Comparison of ENCODE assay signal across 1 cellular context in the genomic region with DNA sequence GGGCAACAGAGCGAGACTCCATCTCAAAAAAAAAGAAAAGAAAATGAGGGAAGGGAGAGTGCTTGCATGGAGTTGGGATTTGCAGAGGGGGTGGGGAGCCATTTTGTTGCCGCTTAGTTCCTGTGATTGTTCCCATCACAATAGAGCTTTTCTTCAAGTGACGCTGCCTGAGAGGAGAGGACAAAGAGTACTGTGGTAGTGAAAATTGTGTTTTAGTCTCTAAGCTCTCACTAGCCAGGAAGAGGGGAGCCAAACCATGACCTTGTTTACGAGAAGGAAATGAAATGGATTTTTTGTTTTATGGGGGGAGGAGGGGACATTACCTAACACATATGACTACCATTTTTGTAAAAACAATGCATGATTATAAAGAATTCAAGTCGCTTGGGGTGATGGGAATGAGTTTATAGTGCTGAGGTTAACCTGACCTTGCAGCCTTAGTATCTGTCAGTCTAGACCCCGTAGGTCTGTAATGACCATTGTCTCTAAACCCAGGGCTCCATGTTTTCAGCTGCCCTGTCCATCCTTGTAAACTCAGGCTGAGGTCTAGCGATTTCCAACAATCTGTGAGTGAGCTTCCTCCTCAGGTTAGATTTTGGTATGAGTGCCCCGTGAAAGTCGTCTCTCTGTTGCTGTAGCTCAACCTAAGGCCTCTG.
TF ChIP-seq lines count a peak whose summit lies in the region.

No MANE protein-coding gene starts in this region.

TF ChIP-seq in HepG2, 621 proteins besides CTCF, POLR2A, EP300 and RAD21:
- no peak for TF ChIP-seq SUZ12 (IDR thresholded peaks at IDR 0.05; ENCODE audit: low read depth, low read length)
- TF ChIP-seq, protein P1, sequence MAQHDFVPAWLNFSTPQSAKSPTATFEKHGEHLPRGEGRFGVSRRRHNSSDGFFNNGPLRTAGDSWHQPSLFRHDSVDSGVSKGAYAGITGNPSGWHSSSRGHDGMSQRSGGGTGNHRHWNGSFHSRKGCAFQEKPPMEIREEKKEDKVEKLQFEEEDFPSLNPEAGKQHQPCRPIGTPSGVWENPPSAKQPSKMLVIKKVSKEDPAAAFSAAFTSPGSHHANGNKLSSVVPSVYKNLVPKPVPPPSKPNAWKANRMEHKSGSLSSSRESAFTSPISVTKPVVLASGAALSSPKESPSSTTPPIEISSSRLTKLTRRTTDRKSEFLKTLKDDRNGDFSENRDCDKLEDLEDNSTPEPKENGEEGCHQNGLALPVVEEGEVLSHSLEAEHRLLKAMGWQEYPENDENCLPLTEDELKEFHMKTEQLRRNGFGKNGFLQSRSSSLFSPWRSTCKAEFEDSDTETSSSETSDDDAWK (CRISPR knock-in tag; IDR thresholded peaks at IDR 0.05): no peak
- TF ChIP-seq KAT7 (CRISPR knock-in tag; IDR thresholded peaks at IDR 0.05; ENCODE audit: borderline replicate concordance): no peak
- TF ChIP-seq ZNF800 (CRISPR knock-in tag; IDR thresholded peaks at IDR 0.05): no peak
- TF ChIP-seq HOXA3 (CRISPR knock-in tag; IDR thresholded peaks at IDR 0.05): no peak
- TF ChIP-seq U2AF2 (IDR thresholded peaks at IDR 0.05; ENCODE audit: low read depth, low read length): no peak
- TF ChIP-seq BORCS8-MEF2B (CRISPR knock-in tag; IDR thresholded peaks at IDR 0.05): no peak
- no peak for TF ChIP-seq ZNF710 (CRISPR knock-in tag; IDR thresholded peaks at IDR 0.05; ENCODE audit: borderline replicate concordance)
- TF ChIP-seq E2F2 (CRISPR knock-in tag; IDR thresholded peaks at IDR 0.05; ENCODE audit: borderline replicate concordance): no peak
- TF ChIP-seq ZNF816 (CRISPR knock-in tag; IDR thresholded peaks at IDR 0.05; ENCODE audit: borderline replicate concordance): no peak
- TF ChIP-seq XRCC5 (optimal IDR thresholded peaks at IDR 0.05; ENCODE audit: low read length): no peak
- TF ChIP-seq KDM1A (CRISPR knock-in tag; IDR thresholded peaks at IDR 0.05): no peak
- no peak for TF ChIP-seq ZNF709 (CRISPR knock-in tag; IDR thresholded peaks at IDR 0.05)
- TF ChIP-seq TBX2 (CRISPR knock-in tag; IDR thresholded peaks at IDR 0.05; ENCODE audit: borderline replicate concordance): no peak
- TF ChIP-seq NRL (CRISPR knock-in tag; IDR thresholded peaks at IDR 0.05; ENCODE audit: borderline replicate concordance): no peak
- no peak for TF ChIP-seq BCL6 (CRISPR knock-in tag; IDR thresholded peaks at IDR 0.05)
- no peak for TF ChIP-seq ZSCAN21 (CRISPR knock-in tag; IDR thresholded peaks at IDR 0.05; ENCODE audit: borderline replicate concordance)
- TF ChIP-seq, protein P2, sequence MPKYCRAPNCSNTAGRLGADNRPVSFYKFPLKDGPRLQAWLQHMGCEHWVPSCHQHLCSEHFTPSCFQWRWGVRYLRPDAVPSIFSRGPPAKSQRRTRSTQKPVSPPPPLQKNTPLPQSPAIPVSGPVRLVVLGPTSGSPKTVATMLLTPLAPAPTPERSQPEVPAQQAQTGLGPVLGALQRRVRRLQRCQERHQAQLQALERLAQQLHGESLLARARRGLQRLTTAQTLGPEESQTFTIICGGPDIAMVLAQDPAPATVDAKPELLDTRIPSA (CRISPR knock-in tag; IDR thresholded peaks at IDR 0.05; ENCODE audit: borderline replicate concordance): no peak
- TF ChIP-seq, protein P3, sequence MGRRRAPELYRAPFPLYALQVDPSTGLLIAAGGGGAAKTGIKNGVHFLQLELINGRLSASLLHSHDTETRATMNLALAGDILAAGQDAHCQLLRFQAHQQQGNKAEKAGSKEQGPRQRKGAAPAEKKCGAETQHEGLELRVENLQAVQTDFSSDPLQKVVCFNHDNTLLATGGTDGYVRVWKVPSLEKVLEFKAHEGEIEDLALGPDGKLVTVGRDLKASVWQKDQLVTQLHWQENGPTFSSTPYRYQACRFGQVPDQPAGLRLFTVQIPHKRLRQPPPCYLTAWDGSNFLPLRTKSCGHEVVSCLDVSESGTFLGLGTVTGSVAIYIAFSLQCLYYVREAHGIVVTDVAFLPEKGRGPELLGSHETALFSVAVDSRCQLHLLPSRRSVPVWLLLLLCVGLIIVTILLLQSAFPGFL (CRISPR knock-in tag; IDR thresholded peaks at IDR 0.05): no peak
- TF ChIP-seq ZBTB25 (CRISPR knock-in tag; IDR thresholded peaks at IDR 0.05): no peak
